Comparison of ENCODE assay signal across 16 cellular contexts in genomic region chr11:61717286-61718033, GRCh38. TPM values are rescaled to one million over a fixed set of nuclear protein-coding genes. Genes with fewer than 3 reads are reported as not detected.
DNase-seq lines count a peak whose midpoint lies in the region; ATAC-seq and TF ChIP-seq lines count a peak whose summit lies in the region.
"Had no signal": no experiment of that assay in that cellular context is flagged by ENCODE, and none has a peak within 500 bp of the region (broad histone marks: within the 10 kb centered on the region; RNA-seq: fewer than 3 reads in every experiment).

No MANE protein-coding gene starts in this region.

- peak overlapping the region in 1 of 10 experiments; percentile 55; a peak in 2 of 20 replicates for H3K4me3 ChIP-seq in BLaER1 treated with 17β-estradiol and CSF1 and Interleukin-3, amounts not matched to agents 10 nM and 100 nM
- H3K4me3 ChIP-seq in SK-N-MC, result peak overlapping the region; percentile 95
- no peak overlapping the region for H3K4me3 ChIP-seq in iPS-20b (ENCODE audit: low read length)
- H3K4me3 ChIP-seq: left lung had no signal

- H3K27me3 ChIP-seq in BLaER1 treated with 17β-estradiol and CSF1 and Interleukin-3, amounts not matched to agents 10 nM and 100 nM, result no peaks in the 10 kb centered on the region
- H3K27me3 ChIP-seq in iPS-20b (ENCODE audit: insufficient read depth, low read length), result no peaks in the 10 kb centered on the region

- no peaks in the 10 kb centered on the region for H3K36me3 Mint-ChIP-seq in progenitor cell of endocrine pancreas (ENCODE audit: insufficient read depth)
- H3K36me3 Mint-ChIP-seq: activated naive CD4-positive, alpha-beta T cell treated with anti-CD3 and anti-CD28 coated beads, Interleukin-2, amount 50 U/mL, for 72 hours; naive B cell had no signal

- H3K27ac Mint-ChIP-seq in progenitor cell of endocrine pancreas, result peak overlapping the region; percentile 77
- H3K27ac Mint-ChIP-seq: activated CD4-positive, alpha-beta T cell treated with anti-CD3 and anti-CD28 coated beads, Interleukin-2, amount 10 ng/mL, durations not matched to agents 7 days and 5 days; activated naive CD4-positive, alpha-beta T cell treated with anti-CD3 and anti-CD28 coated beads, Interleukin-2, amount 50 U/mL, for 72 hours; naive B cell had no signal

- peaks cover 0 to 56% (median 0%) of the 10 kb centered on the region in 11 experiments; a peak in 6 of 22 replicates for H4K20me1 ChIP-seq in BLaER1 treated with 17β-estradiol and CSF1 and Interleukin-3, amounts not matched to agents 10 nM and 100 nM

- H3K9me3 Mint-ChIP-seq in progenitor cell of endocrine pancreas (ENCODE audit: low read depth), result no peaks in the 10 kb centered on the region
- H3K9me3 Mint-ChIP-seq: activated CD4-positive, alpha-beta T cell treated with anti-CD3 and anti-CD28 coated beads, Interleukin-2, amount 10 ng/mL, durations not matched to agents 7 days and 5 days; activated naive CD4-positive, alpha-beta T cell treated with anti-CD3 and anti-CD28 coated beads, Interleukin-2, amount 50 U/mL, for 72 hours; naive B cell had no signal

- peak overlapping the region in 7 of 11 experiments; percentile 29 to 81 (median 75); a peak in 14 of 22 replicates for H3K27ac ChIP-seq in BLaER1 treated with 17β-estradiol and CSF1 and Interleukin-3, amounts not matched to agents 10 nM and 100 nM
- H3K27ac ChIP-seq in SK-N-MC, result peak overlapping the region; percentile 65; the same call in 1 of the 2 replicates
- H3K27ac ChIP-seq in iPS-20b (ENCODE audit: low read length), result no peak overlapping the region
- H3K27ac ChIP-seq: left lung had no signal

- no peak for TF ChIP-seq CTCF in progenitor cell of endocrine pancreas (IDR thresholded peaks at IDR 0.05; ENCODE audit: unreplicated experiment)

- H3K4me2 ChIP-seq in BLaER1 treated with 17β-estradiol and CSF1 and Interleukin-3, amounts not matched to agents 10 nM and 100 nM, result peak overlapping the region; percentile 91 to 100 (median 96)

- no peaks in the 10 kb centered on the region for H3K27me3 Mint-ChIP-seq in progenitor cell of endocrine pancreas
- H3K27me3 Mint-ChIP-seq: activated CD4-positive, alpha-beta T cell treated with anti-CD3 and anti-CD28 coated beads, Interleukin-2, amount 10 ng/mL, durations not matched to agents 7 days and 5 days had no signal

- peak overlapping the region; percentile 65 for H3K4me3 Mint-ChIP-seq in progenitor cell of endocrine pancreas (ENCODE audit: low read depth)
- H3K4me3 Mint-ChIP-seq: activated CD4-positive, alpha-beta T cell treated with anti-CD3 and anti-CD28 coated beads, Interleukin-2, amount 10 ng/mL, durations not matched to agents 7 days and 5 days; naive B cell had no signal

- DNase-seq in SK-N-MC (ENCODE audit: low read depth, low spot score) (no peak), progenitor cell of endocrine pancreas (ENCODE audit: low spot score, unreplicated experiment) (no peak), D341Med (ENCODE audit: low spot score) (no peak), hypothalamus (lab: John Stamatoyannopoulos, UW) (no peak)
- no peak for DNase-seq in effector CD8-positive, alpha-beta T cell (lab: John Stamatoyannopoulos, UW)
- DNase-seq: activated CD4-positive, alpha-beta T cell treated with anti-CD3 and anti-CD28 coated beads, Interleukin-2, amount 10 ng/mL, durations not matched to agents 7 days and 5 days; activated T-cell treated with anti-CD3 and anti-CD28 coated beads for 4 hours; Caco-2; effector CD4-positive, alpha-beta T cell; naive B cell; NCI-H2029 treated with DMSO at 0.1 percent for 48 hours had no signal

- no peaks in the 10 kb centered on the region for H3K9me3 ChIP-seq in BLaER1 treated with 17β-estradiol and CSF1 and Interleukin-3, amounts not matched to agents 10 nM and 100 nM (replicated peaks in 1 of 11)
- H3K9me3 ChIP-seq in SK-N-MC (ENCODE audit: low read depth, low read length) (no peaks in the 10 kb centered on the region), iPS-20b (ENCODE audit: insufficient read depth, low read depth, low read length) (no peaks in the 10 kb centered on the region)
- H3K9me3 ChIP-seq: Caco-2, left lung had no signal

- H3K4me1 ChIP-seq in BLaER1 treated with 17β-estradiol and CSF1 and Interleukin-3, amounts not matched to agents 10 nM and 100 nM, result peaks cover 66 to 84% (median 73%) of the 10 kb centered on the region in 10 experiments
- peaks cover 33% of the 10 kb centered on the region for H3K4me1 ChIP-seq in iPS-20b (ENCODE audit: insufficient read depth, low read length)

- H3K4me1 Mint-ChIP-seq in progenitor cell of endocrine pancreas (ENCODE audit: low read depth), result peaks cover 11% of the 10 kb centered on the region
- H3K4me1 Mint-ChIP-seq: activated CD4-positive, alpha-beta T cell treated with anti-CD3 and anti-CD28 coated beads, Interleukin-2, amount 10 ng/mL, durations not matched to agents 7 days and 5 days; naive B cell had no signal

- peaks cover 0 to 9% (median 0%) of the 10 kb centered on the region in 11 experiments; a peak in 2 of 22 replicates for H3K36me3 ChIP-seq in BLaER1 treated with 17β-estradiol and CSF1 and Interleukin-3, amounts not matched to agents 10 nM and 100 nM
- H3K36me3 ChIP-seq in SK-N-MC (ENCODE audit: insufficient read depth, low read length) (no peaks in the 10 kb centered on the region; the same call in 1 of the 2 replicates), iPS-20b (ENCODE audit: insufficient read depth, low read depth, low read length) (peaks cover 7% of the 10 kb centered on the region; the same call in 1 of the 2 replicates)
- H3K36me3 ChIP-seq: left lung had no signal

- H3K9ac ChIP-seq in BLaER1 treated with 17β-estradiol and CSF1 and Interleukin-3, amounts not matched to agents 10 nM and 100 nM, result peak overlapping the region in 8 of 11 experiments; percentile 15 to 69 (median 58); a peak in 9 of 22 replicates
- H3K9ac ChIP-seq in SK-N-MC (ENCODE audit: insufficient read length) (peak overlapping the region; percentile 79), iPS-20b (ENCODE audit: low read depth, low read length) (peak overlapping the region; percentile 89; the same call in 1 of the 2 replicates)

- ATAC-seq in GM21367 (IDR thresholded peaks at IDR 0.05; ENCODE audit: unreplicated experiment), result no peak
- ATAC-seq: activated naive CD4-positive, alpha-beta T cell treated with anti-CD3 and anti-CD28 coated beads, Interleukin-2, amount 50 U/mL, for 72 hours had no signal

RNA-seq across cellular contexts. Expression of gene MYRF, which starts 35.0 kb away (rescaled TPM):
- 117 and 128 TPM in 2 replicates for total RNA-seq in progenitor cell of endocrine pancreas

RNA-seq across cellular contexts. Expression of gene DAGLA, which starts 37.3 kb away (rescaled TPM):
- 8.7 and 9.3 TPM in 2 replicates for total RNA-seq in progenitor cell of endocrine pancreas
